Comparison of ENCODE assay signal across 9 cellular contexts in genomic region chr19:4373601-4374441, GRCh38. TPM values are rescaled to one million over a fixed set of nuclear protein-coding genes. Genes with fewer than 3 reads are reported as not detected.
DNase-seq lines count a peak whose midpoint lies in the region; ATAC-seq, FAIRE-seq and TF ChIP-seq lines count a peak whose summit lies in the region.
"Had no signal": no experiment of that assay in that cellular context is flagged by ENCODE, and none has a peak within 500 bp of the region (broad histone marks: within the 10 kb centered on the region; RNA-seq: fewer than 3 reads in every experiment).

No MANE protein-coding gene starts in this region.

- TF ChIP-seq POLR2A in K562 (conservative IDR thresholded peaks at IDR 0.05) (no peak), lower leg skin (IDR thresholded peaks at IDR 0.05) (no peak)

- ATAC-seq in K562 (no peak), GM19463 (IDR thresholded peaks at IDR 0.05; ENCODE audit: unreplicated experiment) (no peak), HG03460 (IDR thresholded peaks at IDR 0.05; ENCODE audit: unreplicated experiment) (no peak)

- POLR2A ChIA-PET in K562 (lab: Yijun Ruan, JAX): interaction anchor here (0.7 to 5.2 kb wide), 13 partner anchors 8 to 428 kb away, joined by 3 to 46 read pairs (median 5); partner anchors contain the start of genes CHAF1A, MPND and SH3GL1

- no peak for TF ChIP-seq EP300 in K562 (IDR thresholded peaks at IDR 0.05; ENCODE audit: low read length)

- no peaks in the 10 kb centered on the region for H3K27me3 ChIP-seq in K562 (ENCODE audit: control insufficient read depth in 2 of 2, insufficient read depth in 2 of 2, low read length in 2 of 2)

- peaks cover 8% of the 10 kb centered on the region for H4K20me1 ChIP-seq in K562 (replicated peaks; ENCODE audit: control insufficient read depth, insufficient read depth, low read length)

- in situ Hi-C loops in K562 (cut with MboI): no loop called here

- BruUV-seq in K562 (replicated peaks; lab: Mats Ljungman, UMichigan): TSS peak; percentile 77

- H3K9ac ChIP-seq in K562 (ENCODE audit: insufficient read depth in 1 of 2, low read depth in 2 of 2, low read length in 2 of 2): peak overlapping the region; percentile 93 to 94

- TF ChIP-seq RAD21 in K562 (CRISPR knock-in tag; conservative IDR thresholded peaks at IDR 0.05 in 1 of 2, IDR thresholded peaks at IDR 0.05 in 1 of 2): no peak

- TF ChIP-seq CTCF in K562 (IDR thresholded peaks at IDR 0.05 in 2 of 3, conservative IDR thresholded peaks at IDR 0.05 in 1 of 3; ENCODE audit: insufficient read depth in 2 of 3, low read depth in 1 of 3, low read length in 3 of 3): no peak
- TF ChIP-seq CTCF in lower leg skin (IDR thresholded peaks at IDR 0.05): no peak

- 48% methylated on average over 15 of the region's 24 CpGs for WGBS in K562 (ENCODE audit: insufficient coverage, low coverage, missing lambda C conversion rate)
- WGBS in lower leg skin, 2 donors: 35 to 38% methylated on average over 20 to 23 of the region's 24 CpGs

- no peak for FAIRE-seq in K562 (lab: Jason Lieb, UNC)

- DNase-seq in DMS79 treated with DMSO at 0.1 percent for 48 hours (lab: John Stamatoyannopoulos, UW): peak; percentile 2
- no peak for DNase-seq in DMS79 (lab: John Stamatoyannopoulos, UW)
- DNase-seq in K562 (ENCODE audit: extremely low read depth in 1 of 4, low spot score in 3 of 4): no peak
- peak; percentile 65 to 92 for DNase-seq in lower leg skin (ENCODE audit: low spot score in 2 of 2)
- DNase-seq in NCI-H1930 (lab: John Stamatoyannopoulos, UW): no peak

- no peaks in the 10 kb centered on the region for H3K9me1 ChIP-seq in K562 (ENCODE audit: control insufficient read depth, insufficient read depth, low read length)

- peaks cover 92% of the 10 kb centered on the region for H3K79me2 ChIP-seq in K562 (ENCODE audit: control insufficient read depth, insufficient read depth, low read length)

- H3K36me3 ChIP-seq in K562 (ENCODE audit: control insufficient read depth, insufficient read depth, low read length): peaks cover 50% of the 10 kb centered on the region; the same call in 2 of the 3 replicates

- no peak overlapping the region for H3K4me3 ChIP-seq in K562
- no peak overlapping the region for H3K4me3 ChIP-seq in lower leg skin (ENCODE audit: low read depth, poor library complexity, severe bottlenecking)

- intact Hi-C loops in K562 (cut with micrococcal nuclease) (no loop called here), lower leg skin (cut with DNase I; ENCODE audit: low total_unique reads) (no loop called here)

- H3K27ac ChIP-seq in K562 (ENCODE audit: extremely low read depth, low read depth, low read length) (peak overlapping the region; percentile 99), temporal lobe (ENCODE audit: low read depth, low read length) (peak overlapping the region; percentile 95)
- H3K27ac ChIP-seq: 22Rv1 had no signal

- H3K9me3 ChIP-seq in K562 (replicated peaks; ENCODE audit: control insufficient read depth, insufficient read depth, low read depth, low read length): no peaks in the 10 kb centered on the region

- CTCF ChIA-PET in K562 (lab: Yijun Ruan, JAX; ENCODE audit: low intra/inter-chr PET ratio): interaction anchor here (1.1 kb wide), 1 partner anchor 26 kb away, joined by 3 read pairs; the partner anchor contains the start of gene SH3GL1

- H3K4me1 ChIP-seq in K562 (replicated peaks in 1 of 2; ENCODE audit: control insufficient read depth in 2 of 2, insufficient read depth in 2 of 2, low read length in 2 of 2): peaks cover 79 to 93% of the 10 kb centered on the region in 2 experiments

- H3K4me2 ChIP-seq in K562 (ENCODE audit: insufficient read depth, low read length): peak overlapping the region; percentile 85

- H2AFZ ChIP-seq in K562 (ENCODE audit: low read depth, low read length): no peak overlapping the region

RNA-seq across cellular contexts. Expression of gene SH3GL1, which starts 26.5 kb away (rescaled TPM):
- 74.6 and 119 TPM in 2 replicates for total RNA-seq in K562 (2011; cell fraction: chromatin; rRNA removed; ENCODE audit: low replicate concordance)
- 59.7 and 60.0 TPM in 2 replicates for total RNA-seq in K562 (2011; cell fraction: nucleolus; rRNA removed)
- 58.7 and 78.3 TPM in 2 replicates for total RNA-seq in K562 (2011; cell fraction: nucleoplasm; rRNA removed)
- total RNA-seq in K562 (2014; rRNA removed): 48.0 and 60.1 TPM in 2 replicates
- total RNA-seq in K562 (2014; rRNA removed; fragmentation: Illumina TruSeq; extraction: Trizol): 6.1 and 9.4 TPM in 2 replicates
- 28.6 and 29.1 TPM in 2 replicates for total RNA-seq in K562 (2015; rRNA removed; fragmentation: Illumina TruSeq; extraction: Trizol)
- total RNA-seq in K562 (2021): 72.0 and 75.3 TPM in 2 replicates
- 25.7 and 44.0 TPM in 2 replicates for polyA plus RNA-seq in K562 (2011; rRNA removed)
- 41.8 and 96.4 TPM in 2 replicates for polyA plus RNA-seq in K562 (2011; cell fraction: cytosol; rRNA removed)
- polyA plus RNA-seq in K562 (2011; cell fraction: nucleus; rRNA removed): 68.2 and 94.2 TPM in 2 replicates
- 51.2 and 58.7 TPM in 2 replicates for polyA plus RNA-seq in K562 (2012)
- 25.5 and 57.0 TPM in 2 replicates for polyA plus RNA-seq in K562 (2014; fragmentation: Illumina TruSeq; extraction: Trizol)
- polyA plus RNA-seq in K562 (2014; fragmentation: Nextera tagmentation; extraction: Ambion mirVana): 1 to 10 TPM; 1.7 to 2.1 TPM
- 58.5 and 64.7 TPM in 2 replicates for polyA plus RNA-seq in K562 (2014; rRNA removed)
- polyA minus RNA-seq in K562 (2011; rRNA and poly(A)+ RNA removed): 8.2 and 13.7 TPM in 2 replicates
- polyA minus RNA-seq in K562 (2011; cell fraction: cytosol; rRNA and poly(A)+ RNA removed): 31.3 and 36.5 TPM in 2 replicates
- polyA minus RNA-seq in K562 (2011; cell fraction: nucleus; rRNA and poly(A)+ RNA removed): 17.4 and 22.5 TPM in 2 replicates
- total RNA-seq in lower leg skin: 100 to 1,000 TPM; 109 to 117 (median 112) TPM
- 25.8 TPM for total RNA-seq in temporal lobe

RNA-seq across cellular contexts. Expression of gene CHAF1A, which starts 28.6 kb away (rescaled TPM):
- total RNA-seq in K562 (2011; cell fraction: chromatin; rRNA removed; ENCODE audit: low replicate concordance): 122 and 169 TPM in 2 replicates
- 101 and 121 TPM in 2 replicates for total RNA-seq in K562 (2011; cell fraction: nucleolus; rRNA removed)
- total RNA-seq in K562 (2011; cell fraction: nucleoplasm; rRNA removed): 83.4 and 88.4 TPM in 2 replicates
- 61.1 and 78.3 TPM in 2 replicates for total RNA-seq in K562 (2014; rRNA removed)
- total RNA-seq in K562 (2014; rRNA removed; fragmentation: Illumina TruSeq; extraction: Trizol): 32.5 and 42.6 TPM in 2 replicates
- 51.4 and 51.8 TPM in 2 replicates for total RNA-seq in K562 (2015; rRNA removed; fragmentation: Illumina TruSeq; extraction: Trizol)
- 78.6 and 86.9 TPM in 2 replicates for total RNA-seq in K562 (2021)
- 32.0 and 35.3 TPM in 2 replicates for polyA plus RNA-seq in K562 (2011; rRNA removed)
- polyA plus RNA-seq in K562 (2011; cell fraction: cytosol; rRNA removed): 33.8 and 95.9 TPM in 2 replicates
- polyA plus RNA-seq in K562 (2011; cell fraction: nucleus; rRNA removed): 46.7 and 100 TPM in 2 replicates
- polyA plus RNA-seq in K562 (2012): 65.6 and 65.8 TPM in 2 replicates
- 45.2 and 59.3 TPM in 2 replicates for polyA plus RNA-seq in K562 (2014; fragmentation: Illumina TruSeq; extraction: Trizol)
- 1 to 10 TPM; 1.6 to 2.1 TPM for polyA plus RNA-seq in K562 (2014; fragmentation: Nextera tagmentation; extraction: Ambion mirVana)
- 65.4 and 73.4 TPM in 2 replicates for polyA plus RNA-seq in K562 (2014; rRNA removed)
- polyA minus RNA-seq in K562 (2011; rRNA and poly(A)+ RNA removed): 33.8 and 38.5 TPM in 2 replicates
- 43.1 and 61.4 TPM in 2 replicates for polyA minus RNA-seq in K562 (2011; cell fraction: cytosol; rRNA and poly(A)+ RNA removed)
- 35.1 and 42.1 TPM in 2 replicates for polyA minus RNA-seq in K562 (2011; cell fraction: nucleus; rRNA and poly(A)+ RNA removed)
- 10 to 100 TPM in 3 of 4 donors, 1 to 10 TPM in 1; 9.0 to 25.9 (median 12.6) TPM for total RNA-seq in lower leg skin
- 5.4 TPM for total RNA-seq in temporal lobe

RNA-seq across cellular contexts. Expression of gene MPND, which starts 30.5 kb away (rescaled TPM):
- 6.5 and 16.7 TPM in 2 replicates for total RNA-seq in K562 (2011; cell fraction: chromatin; rRNA removed; ENCODE audit: low replicate concordance)
- total RNA-seq in K562 (2011; cell fraction: nucleolus; rRNA removed): 12.6 and 12.8 TPM in 2 replicates
- 6.2 and 6.5 TPM in 2 replicates for total RNA-seq in K562 (2011; cell fraction: nucleoplasm; rRNA removed)
- total RNA-seq in K562 (2014; rRNA removed): 3.6 and 5.7 TPM in 2 replicates
- total RNA-seq in K562 (2014; rRNA removed; fragmentation: Illumina TruSeq; extraction: Trizol): 1.5 and 1.9 TPM in 2 replicates
- 7.8 and 8.0 TPM in 2 replicates for total RNA-seq in K562 (2015; rRNA removed; fragmentation: Illumina TruSeq; extraction: Trizol)
- 14.0 and 16.2 TPM in 2 replicates for total RNA-seq in K562 (2021)
- 3.9 and 4.3 TPM in 2 replicates for polyA plus RNA-seq in K562 (2011; rRNA removed)
- polyA plus RNA-seq in K562 (2011; cell fraction: cytosol; rRNA removed): 4.7 and 8.9 TPM in 2 replicates
- polyA plus RNA-seq in K562 (2011; cell fraction: nucleus; rRNA removed): 4.8 and 7.2 TPM in 2 replicates
- 13.5 and 16.5 TPM in 2 replicates for polyA plus RNA-seq in K562 (2012)
- 5.5 and 7.6 TPM in 2 replicates for polyA plus RNA-seq in K562 (2014; fragmentation: Illumina TruSeq; extraction: Trizol)
- polyA plus RNA-seq in K562 (2014; fragmentation: Nextera tagmentation; extraction: Ambion mirVana): 1 to 10 TPM in 1 of 2 experiments, under 1 TPM in 1; 0.25 to 1.3 TPM
- 5.7 and 9.4 TPM in 2 replicates for polyA plus RNA-seq in K562 (2014; rRNA removed)
- polyA minus RNA-seq in K562 (2011; rRNA and poly(A)+ RNA removed): 1.3 and 1.9 TPM in 2 replicates
- polyA minus RNA-seq in K562 (2011; cell fraction: cytosol; rRNA and poly(A)+ RNA removed): 8.7 and 9.4 TPM in 2 replicates
- 3.2 and 4.0 TPM in 2 replicates for polyA minus RNA-seq in K562 (2011; cell fraction: nucleus; rRNA and poly(A)+ RNA removed)
- total RNA-seq in lower leg skin: 10 to 100 TPM in 1 of 4 donors, 1 to 10 TPM in 3; 4.4 to 10.6 (median 7.8) TPM
- 7.6 TPM for total RNA-seq in temporal lobe

RNA-seq across cellular contexts. Expression of gene STAP2, which starts 35.2 kb away (rescaled TPM):
- total RNA-seq in K562 (2011; cell fraction: chromatin; rRNA removed; ENCODE audit: low replicate concordance): 2.7 and 6.6 TPM in 2 replicates
- 8.7 and 10.8 TPM in 2 replicates for total RNA-seq in K562 (2011; cell fraction: nucleolus; rRNA removed)
- total RNA-seq in K562 (2011; cell fraction: nucleoplasm; rRNA removed): 4.0 and 6.0 TPM in 2 replicates
- total RNA-seq in K562 (2014; rRNA removed) (4.3 and 7.8 TPM in 2 replicates), K562 (2014; rRNA removed; fragmentation: Illumina TruSeq; extraction: Trizol) (2.3 and 3.9 TPM in 2 replicates), K562 (2015; rRNA removed; fragmentation: Illumina TruSeq; extraction: Trizol) (3.5 and 4.5 TPM in 2 replicates), K562 (2021) (5.7 and 8.2 TPM in 2 replicates), lower leg skin (100 to 1,000 TPM in 2 of 4 donors, 10 to 100 TPM in 2; 78.5 to 159 (median 122) TPM), temporal lobe (0.98 TPM)
- polyA plus RNA-seq in K562 (2011; rRNA removed) (4.3 and 4.7 TPM in 2 replicates), K562 (2014; fragmentation: Illumina TruSeq; extraction: Trizol) (5.3 and 5.4 TPM in 2 replicates), K562 (2014; fragmentation: Nextera tagmentation; extraction: Ambion mirVana) (1 to 10 TPM; 1.2 to 3.6 TPM), K562 (2014; rRNA removed) (5.8 and 9.8 TPM in 2 replicates)
- 5.4 and 13.5 TPM in 2 replicates for polyA plus RNA-seq in K562 (2011; cell fraction: cytosol; rRNA removed)
- polyA plus RNA-seq in K562 (2011; cell fraction: nucleus; rRNA removed): 5.6 and 10.5 TPM in 2 replicates
- 1.4 and 4.8 TPM in 2 replicates for polyA plus RNA-seq in K562 (2012)
- polyA minus RNA-seq in K562 (2011; rRNA and poly(A)+ RNA removed): 1.2 and 3.1 TPM in 2 replicates
- polyA minus RNA-seq in K562 (2011; cell fraction: cytosol; rRNA and poly(A)+ RNA removed): 2.0 and 2.6 TPM in 2 replicates
- 1.1 and 3.2 TPM in 2 replicates for polyA minus RNA-seq in K562 (2011; cell fraction: nucleus; rRNA and poly(A)+ RNA removed)

Comparison
In these comparisons a context has a peak if more than half of its experiments do, and no peak if none do; other contexts are left out.
1. DNase-seq: peak in DMS79 treated with DMSO at 0.1 percent for 48 hours (single experiment) and lower leg skin (2 of 2); none in DMS79 (single experiment), K562 (0 of 4) and NCI-H1930 (0 of 2).